Comparison of ENCODE assay signal across 9 cellular contexts in the genomic region with DNA sequence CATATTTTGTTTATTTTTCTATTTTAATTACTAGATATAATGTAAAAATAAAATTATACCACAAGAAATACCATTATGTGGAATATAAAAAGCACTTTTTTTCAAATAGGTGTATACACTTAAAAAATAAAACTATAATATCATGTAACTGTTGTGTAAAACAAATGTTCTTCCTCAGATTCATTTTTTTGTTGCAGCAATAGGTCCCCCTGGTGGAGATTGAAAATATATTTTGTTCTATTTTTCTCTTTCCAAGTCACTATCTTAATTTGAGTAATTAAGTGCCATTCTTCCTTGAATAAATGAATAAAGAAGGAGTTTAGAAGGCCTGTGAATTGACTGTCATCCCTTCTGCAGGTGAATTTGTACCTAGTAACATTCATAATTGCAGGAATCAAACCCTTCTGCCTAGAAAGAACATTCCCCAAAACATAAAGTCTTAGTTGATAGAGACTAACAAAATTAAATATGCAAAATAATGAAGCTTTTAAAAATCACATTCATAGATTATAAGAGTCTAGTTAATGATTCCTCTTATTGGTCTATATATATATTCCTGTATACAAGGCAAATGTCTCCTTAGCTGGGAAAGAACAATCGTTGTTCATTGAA. TPM values are rescaled to one million over a fixed set of nuclear protein-coding genes. Genes with fewer than 3 reads are reported as not detected.
A peak's percentile ranks its signal among the peaks of the same experiment; 100 is the strongest.
DNase-seq lines count a peak whose midpoint lies in the region; ATAC-seq and TF ChIP-seq lines count a peak whose summit lies in the region.
"Had no signal": no experiment of that assay in that cellular context is flagged by ENCODE, and none has a peak within 500 bp of the region (broad histone marks: within the 10 kb centered on the region; RNA-seq: fewer than 3 reads in every experiment).

No MANE protein-coding gene starts in this region.

- DNase-seq in CD1c-positive myeloid dendritic cell (ENCODE audit: extremely low spot score) (peak; percentile 34), WTC11 (ENCODE audit: low spot score) (no peak), right lobe of liver (no peak), NCI-H2029 (lab: John Stamatoyannopoulos, UW) (no peak), T-helper 2 cell (no peak)
- DNase-seq: activated naive CD4-positive, alpha-beta T cell treated with Interleukin-2 at 50 U/mL for 16 hours had no signal

- no peaks in the 10 kb centered on the region for H3K27me3 ChIP-seq in right lobe of liver

- no peak overlapping the region for H3K27ac Mint-ChIP-seq in WTC11

- CTCF ChIA-PET in WTC11 (lab: Charles Lee) = interaction anchor here (0.6 to 2.1 kb wide), 5 partner anchors 15 to 1896 kb away, joined by 3 to 8 read pairs (median 3); no protein-coding TSS in a partner anchor

- TF ChIP-seq RAD21 in Ishikawa (IDR thresholded peaks at IDR 0.05; ENCODE audit: low read depth) = peak; percentile 52

- TF ChIP-seq CTCF in WTC11 (IDR thresholded peaks at IDR 0.05) = peak; percentile 39; the same call in 1 of the 2 replicates
- peak; percentile 46 to 63 (median 56) for TF ChIP-seq CTCF in right lobe of liver (IDR thresholded peaks at IDR 0.05)

- intact Hi-C loops in right lobe of liver (cut with DNase I) = no loop called here

- H3K9me3 ChIP-seq in right lobe of liver = no peaks in the 10 kb centered on the region

- POLR2A ChIA-PET in WTC11 (lab: Charles Lee) = no interaction called here

- ATAC-seq in WTC11 (no peak), right lobe of liver (no peak), HG02981 (IDR thresholded peaks at IDR 0.05; ENCODE audit: unreplicated experiment) (no peak), GM19035 (IDR thresholded peaks at IDR 0.05; ENCODE audit: unreplicated experiment) (no peak)

- peaks cover 10% of the 10 kb centered on the region for H3K4me1 Mint-ChIP-seq in WTC11

- no peak for TF ChIP-seq POLR2A in right lobe of liver (IDR thresholded peaks at IDR 0.05)

- H3K36me3 ChIP-seq in right lobe of liver = no peaks in the 10 kb centered on the region

- H3K27me3 Mint-ChIP-seq in WTC11 (ENCODE audit: low read depth) = no peaks in the 10 kb centered on the region; the same call in 1 of the 2 replicates

- TF ChIP-seq EP300 in Ishikawa (IDR thresholded peaks at IDR 0.05; ENCODE audit: borderline replicate concordance) = no peak

- H3K27ac ChIP-seq in right lobe of liver = no peak overlapping the region

- H3K36me3 Mint-ChIP-seq in WTC11 = no peaks in the 10 kb centered on the region

- H3K4me3 Mint-ChIP-seq in WTC11 = no peak overlapping the region

- no peak overlapping the region for H3K4me3 ChIP-seq in right lobe of liver

- WGBS in right lobe of liver (ENCODE audit: insufficient coverage, low coverage, low lambda C conversion rate, missing lambda C conversion rate) = 92% methylated on average over 1 of the region's 1 CpG

- no peaks in the 10 kb centered on the region for H3K4me1 ChIP-seq in right lobe of liver

- H3K9me3 Mint-ChIP-seq in WTC11 = peaks cover 13% of the 10 kb centered on the region

TF ChIP-seq in Ishikawa, 13 proteins besides CTCF, POLR2A, EP300 and RAD21:
- TF ChIP-seq, protein P1, sequence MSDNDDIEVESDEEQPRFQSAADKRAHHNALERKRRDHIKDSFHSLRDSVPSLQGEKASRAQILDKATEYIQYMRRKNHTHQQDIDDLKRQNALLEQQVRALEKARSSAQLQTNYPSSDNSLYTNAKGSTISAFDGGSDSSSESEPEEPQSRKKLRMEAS (IDR thresholded peaks at IDR 0.05) = no peak
- TF ChIP-seq CREB1 (IDR thresholded peaks at IDR 0.05; ENCODE audit: low read depth) (no peak), EGR1 (IDR thresholded peaks at IDR 0.05) (no peak), TAF1 (IDR thresholded peaks at IDR 0.05; ENCODE audit: low read depth) (no peak), CEBPB (IDR thresholded peaks at IDR 0.05) (no peak), FOXM1 (IDR thresholded peaks at IDR 0.05; ENCODE audit: borderline replicate concordance, low read depth) (no peak), NFIC (IDR thresholded peaks at IDR 0.05) (no peak), TEAD4 (IDR thresholded peaks at IDR 0.05) (no peak)
- TF ChIP-seq, protein P2, sequence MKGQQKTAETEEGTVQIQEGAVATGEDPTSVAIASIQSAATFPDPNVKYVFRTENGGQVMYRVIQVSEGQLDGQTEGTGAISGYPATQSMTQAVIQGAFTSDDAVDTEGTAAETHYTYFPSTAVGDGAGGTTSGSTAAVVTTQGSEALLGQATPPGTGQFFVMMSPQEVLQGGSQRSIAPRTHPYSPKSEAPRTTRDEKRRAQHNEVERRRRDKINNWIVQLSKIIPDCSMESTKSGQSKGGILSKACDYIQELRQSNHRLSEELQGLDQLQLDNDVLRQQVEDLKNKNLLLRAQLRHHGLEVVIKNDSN (IDR thresholded peaks at IDR 0.05) = no peak
- TF ChIP-seq, protein P3, sequence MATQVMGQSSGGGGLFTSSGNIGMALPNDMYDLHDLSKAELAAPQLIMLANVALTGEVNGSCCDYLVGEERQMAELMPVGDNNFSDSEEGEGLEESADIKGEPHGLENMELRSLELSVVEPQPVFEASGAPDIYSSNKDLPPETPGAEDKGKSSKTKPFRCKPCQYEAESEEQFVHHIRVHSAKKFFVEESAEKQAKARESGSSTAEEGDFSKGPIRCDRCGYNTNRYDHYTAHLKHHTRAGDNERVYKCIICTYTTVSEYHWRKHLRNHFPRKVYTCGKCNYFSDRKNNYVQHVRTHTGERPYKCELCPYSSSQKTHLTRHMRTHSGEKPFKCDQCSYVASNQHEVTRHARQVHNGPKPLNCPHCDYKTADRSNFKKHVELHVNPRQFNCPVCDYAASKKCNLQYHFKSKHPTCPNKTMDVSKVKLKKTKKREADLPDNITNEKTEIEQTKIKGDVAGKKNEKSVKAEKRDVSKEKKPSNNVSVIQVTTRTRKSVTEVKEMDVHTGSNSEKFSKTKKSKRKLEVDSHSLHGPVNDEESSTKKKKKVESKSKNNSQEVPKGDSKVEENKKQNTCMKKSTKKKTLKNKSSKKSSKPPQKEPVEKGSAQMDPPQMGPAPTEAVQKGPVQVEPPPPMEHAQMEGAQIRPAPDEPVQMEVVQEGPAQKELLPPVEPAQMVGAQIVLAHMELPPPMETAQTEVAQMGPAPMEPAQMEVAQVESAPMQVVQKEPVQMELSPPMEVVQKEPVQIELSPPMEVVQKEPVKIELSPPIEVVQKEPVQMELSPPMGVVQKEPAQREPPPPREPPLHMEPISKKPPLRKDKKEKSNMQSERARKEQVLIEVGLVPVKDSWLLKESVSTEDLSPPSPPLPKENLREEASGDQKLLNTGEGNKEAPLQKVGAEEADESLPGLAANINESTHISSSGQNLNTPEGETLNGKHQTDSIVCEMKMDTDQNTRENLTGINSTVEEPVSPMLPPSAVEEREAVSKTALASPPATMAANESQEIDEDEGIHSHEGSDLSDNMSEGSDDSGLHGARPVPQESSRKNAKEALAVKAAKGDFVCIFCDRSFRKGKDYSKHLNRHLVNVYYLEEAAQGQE (IDR thresholded peaks at IDR 0.05; ENCODE audit: low read depth) = no peak

TF ChIP-seq in WTC11, 78 proteins besides CTCF, POLR2A, EP300 and RAD21 (continues in another document):
- TF ChIP-seq, protein P4, sequence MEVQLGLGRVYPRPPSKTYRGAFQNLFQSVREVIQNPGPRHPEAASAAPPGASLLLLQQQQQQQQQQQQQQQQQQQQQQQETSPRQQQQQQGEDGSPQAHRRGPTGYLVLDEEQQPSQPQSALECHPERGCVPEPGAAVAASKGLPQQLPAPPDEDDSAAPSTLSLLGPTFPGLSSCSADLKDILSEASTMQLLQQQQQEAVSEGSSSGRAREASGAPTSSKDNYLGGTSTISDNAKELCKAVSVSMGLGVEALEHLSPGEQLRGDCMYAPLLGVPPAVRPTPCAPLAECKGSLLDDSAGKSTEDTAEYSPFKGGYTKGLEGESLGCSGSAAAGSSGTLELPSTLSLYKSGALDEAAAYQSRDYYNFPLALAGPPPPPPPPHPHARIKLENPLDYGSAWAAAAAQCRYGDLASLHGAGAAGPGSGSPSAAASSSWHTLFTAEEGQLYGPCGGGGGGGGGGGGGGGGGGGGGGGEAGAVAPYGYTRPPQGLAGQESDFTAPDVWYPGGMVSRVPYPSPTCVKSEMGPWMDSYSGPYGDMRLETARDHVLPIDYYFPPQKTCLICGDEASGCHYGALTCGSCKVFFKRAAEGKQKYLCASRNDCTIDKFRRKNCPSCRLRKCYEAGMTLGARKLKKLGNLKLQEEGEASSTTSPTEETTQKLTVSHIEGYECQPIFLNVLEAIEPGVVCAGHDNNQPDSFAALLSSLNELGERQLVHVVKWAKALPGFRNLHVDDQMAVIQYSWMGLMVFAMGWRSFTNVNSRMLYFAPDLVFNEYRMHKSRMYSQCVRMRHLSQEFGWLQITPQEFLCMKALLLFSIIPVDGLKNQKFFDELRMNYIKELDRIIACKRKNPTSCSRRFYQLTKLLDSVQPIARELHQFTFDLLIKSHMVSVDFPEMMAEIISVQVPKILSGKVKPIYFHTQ (CRISPR knock-in tag; IDR thresholded peaks at IDR 0.05) = no peak
- no peak for TF ChIP-seq ZNF396 (CRISPR knock-in tag; IDR thresholded peaks at IDR 0.05; ENCODE audit: borderline replicate concordance)
- TF ChIP-seq, protein P5, sequence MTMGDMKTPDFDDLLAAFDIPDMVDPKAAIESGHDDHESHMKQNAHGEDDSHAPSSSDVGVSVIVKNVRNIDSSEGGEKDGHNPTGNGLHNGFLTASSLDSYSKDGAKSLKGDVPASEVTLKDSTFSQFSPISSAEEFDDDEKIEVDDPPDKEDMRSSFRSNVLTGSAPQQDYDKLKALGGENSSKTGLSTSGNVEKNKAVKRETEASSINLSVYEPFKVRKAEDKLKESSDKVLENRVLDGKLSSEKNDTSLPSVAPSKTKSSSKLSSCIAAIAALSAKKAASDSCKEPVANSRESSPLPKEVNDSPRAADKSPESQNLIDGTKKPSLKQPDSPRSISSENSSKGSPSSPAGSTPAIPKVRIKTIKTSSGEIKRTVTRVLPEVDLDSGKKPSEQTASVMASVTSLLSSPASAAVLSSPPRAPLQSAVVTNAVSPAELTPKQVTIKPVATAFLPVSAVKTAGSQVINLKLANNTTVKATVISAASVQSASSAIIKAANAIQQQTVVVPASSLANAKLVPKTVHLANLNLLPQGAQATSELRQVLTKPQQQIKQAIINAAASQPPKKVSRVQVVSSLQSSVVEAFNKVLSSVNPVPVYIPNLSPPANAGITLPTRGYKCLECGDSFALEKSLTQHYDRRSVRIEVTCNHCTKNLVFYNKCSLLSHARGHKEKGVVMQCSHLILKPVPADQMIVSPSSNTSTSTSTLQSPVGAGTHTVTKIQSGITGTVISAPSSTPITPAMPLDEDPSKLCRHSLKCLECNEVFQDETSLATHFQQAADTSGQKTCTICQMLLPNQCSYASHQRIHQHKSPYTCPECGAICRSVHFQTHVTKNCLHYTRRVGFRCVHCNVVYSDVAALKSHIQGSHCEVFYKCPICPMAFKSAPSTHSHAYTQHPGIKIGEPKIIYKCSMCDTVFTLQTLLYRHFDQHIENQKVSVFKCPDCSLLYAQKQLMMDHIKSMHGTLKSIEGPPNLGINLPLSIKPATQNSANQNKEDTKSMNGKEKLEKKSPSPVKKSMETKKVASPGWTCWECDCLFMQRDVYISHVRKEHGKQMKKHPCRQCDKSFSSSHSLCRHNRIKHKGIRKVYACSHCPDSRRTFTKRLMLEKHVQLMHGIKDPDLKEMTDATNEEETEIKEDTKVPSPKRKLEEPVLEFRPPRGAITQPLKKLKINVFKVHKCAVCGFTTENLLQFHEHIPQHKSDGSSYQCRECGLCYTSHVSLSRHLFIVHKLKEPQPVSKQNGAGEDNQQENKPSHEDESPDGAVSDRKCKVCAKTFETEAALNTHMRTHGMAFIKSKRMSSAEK (CRISPR knock-in tag; IDR thresholded peaks at IDR 0.05; ENCODE audit: borderline replicate concordance) = no peak

RNA-seq across cellular contexts. Expression of a gene that starts 23.4 kb away (rescaled TPM):
- 42.2 to 49.0 TPM (median 48.5 TPM) in 3 replicates for total RNA-seq in WTC11 (2021)
- total RNA-seq in right lobe of liver = 1 to 10 TPM; 4.2 to 8.0 (median 6.9) TPM
